ENCODE assay signal across 8 cellular contexts in the genomic region with DNA sequence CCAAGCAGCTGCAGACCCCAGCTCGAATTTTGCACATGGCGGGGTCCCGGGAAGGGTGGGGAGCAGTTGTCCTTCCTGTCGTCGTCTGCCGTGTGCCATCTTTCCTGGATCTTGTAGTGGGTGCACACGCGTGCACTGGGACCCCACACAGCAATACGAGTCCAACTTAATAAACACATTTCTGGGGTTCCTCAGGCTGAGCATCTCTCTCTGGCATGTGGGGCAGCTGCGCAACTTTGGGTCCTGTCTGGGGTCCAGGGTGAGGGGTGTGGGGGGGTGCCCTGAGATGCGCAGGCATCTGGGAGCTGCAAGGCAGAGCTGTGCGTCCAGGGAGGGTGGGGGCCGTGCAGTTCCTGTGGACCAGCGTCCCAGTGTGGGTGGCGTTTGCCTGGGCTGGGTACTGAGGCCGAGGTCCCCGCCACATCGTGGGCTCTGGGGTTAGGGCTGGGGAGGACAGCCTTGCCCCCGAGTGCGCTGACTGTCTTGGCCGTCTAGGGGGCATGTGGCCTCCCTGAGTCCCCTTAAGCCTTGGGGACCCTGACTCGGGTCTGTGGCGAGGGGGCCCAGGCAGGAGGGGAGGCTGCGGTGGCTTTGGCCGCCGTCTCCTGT. TPM values are rescaled to one million over a fixed set of nuclear protein-coding genes. Genes with fewer than 3 reads are reported as not detected.
A peak's percentile ranks its signal among the peaks of the same experiment; 100 is the strongest.
DNase-seq lines count a peak whose midpoint lies in the region; ATAC-seq lines count a peak whose summit lies in the region.
"Had no signal": no experiment of that assay in that cellular context is flagged by ENCODE, and none has a peak within 500 bp of the region (broad histone marks: within the 10 kb centered on the region; RNA-seq: fewer than 3 reads in every experiment).

No MANE protein-coding gene starts in this region.

- no peak overlapping the region for H3K27ac Mint-ChIP-seq in dendritic cell treated with granulocyte-macrophage colony-stimulating factor and Interleukin-4, amounts not matched to agents 40 ng/mL and 50 ng/mL, for 4 days

- peaks cover 37% of the 10 kb centered on the region for H3K36me3 Mint-ChIP-seq in dendritic cell treated with granulocyte-macrophage colony-stimulating factor and Interleukin-4, amounts not matched to agents 40 ng/mL and 50 ng/mL, for 4 days (ENCODE audit: low read depth)

- H3K4me3 Mint-ChIP-seq in dendritic cell treated with granulocyte-macrophage colony-stimulating factor and Interleukin-4, amounts not matched to agents 40 ng/mL and 50 ng/mL, for 4 days, result peak overlapping the region; percentile 42

- peaks cover 6% of the 10 kb centered on the region for H3K36me3 ChIP-seq in urinary bladder (ENCODE audit: insufficient read depth)

- H3K4me1 Mint-ChIP-seq in dendritic cell treated with granulocyte-macrophage colony-stimulating factor and Interleukin-4, amounts not matched to agents 40 ng/mL and 50 ng/mL, for 4 days (ENCODE audit: low read depth), result peaks cover 36% of the 10 kb centered on the region

- ATAC-seq in right cardiac atrium, result no peak
- ATAC-seq in Right ventricle myocardium inferior, result no peak

- no peak overlapping the region for H3K4me3 ChIP-seq in right cardiac atrium (ENCODE audit: low read length)
- H3K4me3 ChIP-seq in urinary bladder (ENCODE audit: low read depth, low read length), result no peak overlapping the region

- H3K27ac ChIP-seq in right cardiac atrium (ENCODE audit: low read length) (no peak overlapping the region), urinary bladder (ENCODE audit: low read depth) (peak overlapping the region; percentile 65)
- H3K27ac ChIP-seq: parathyroid adenoma had no signal

- no peaks in the 10 kb centered on the region for H3K9me3 Mint-ChIP-seq in dendritic cell treated with granulocyte-macrophage colony-stimulating factor and Interleukin-4, amounts not matched to agents 40 ng/mL and 50 ng/mL, for 4 days

- DNase-seq in right cardiac atrium, result peak; percentile 20 to 54 (median 37)
- no peak for DNase-seq in Right ventricle myocardium inferior (ENCODE audit: missing footprints)
- no peak for DNase-seq in NCI-H187 treated with DMSO at 0.1 percent for 48 hours (lab: John Stamatoyannopoulos, UW)
- no peak for DNase-seq in activated gamma-delta T cell (lab: John Stamatoyannopoulos, UW)
- DNase-seq: NCI-H2081 had no signal

- H3K27me3 Mint-ChIP-seq in dendritic cell treated with granulocyte-macrophage colony-stimulating factor and Interleukin-4, amounts not matched to agents 40 ng/mL and 50 ng/mL, for 4 days, result peaks cover 49% of the 10 kb centered on the region

- intact Hi-C loops in right cardiac atrium (cut with DNase I), result no loop called here
- intact Hi-C loops in Right ventricle myocardium inferior (cut with DNase I), result no loop called here
- intact Hi-C loops in dendritic cell treated with granulocyte-macrophage colony-stimulating factor and Interleukin-4, amounts not matched to agents 40 ng/mL and 50 ng/mL, for 4 days (cut with micrococcal nuclease), result no loop called here

- H3K27me3 ChIP-seq in right cardiac atrium (ENCODE audit: control insufficient read depth, insufficient read depth), result no peaks in the 10 kb centered on the region

- no peaks in the 10 kb centered on the region for H3K9me3 ChIP-seq in right cardiac atrium (ENCODE audit: control insufficient read depth, low read length)

- WGBS in right cardiac atrium, result 82% methylated on average over 26 of the region's 26 CpGs
- 83% methylated on average over 26 of the region's 26 CpGs for WGBS in urinary bladder

- H3K4me1 ChIP-seq in right cardiac atrium (ENCODE audit: control insufficient read depth, insufficient read depth, low read length) (no peaks in the 10 kb centered on the region), urinary bladder (ENCODE audit: insufficient read depth) (peaks cover 3% of the 10 kb centered on the region)
- H3K4me1 ChIP-seq: parathyroid adenoma had no signal

RNA-seq across cellular contexts. Expression of gene PLEKHN1, which starts 0.7 kb away (rescaled TPM):
- total RNA-seq in right cardiac atrium (under 1 TPM in 1 of 4 donors, not detected in 3; 0.41 TPM), Right ventricle myocardium inferior (not detected), urinary bladder (1.1 TPM)
- polyA plus RNA-seq in right cardiac atrium (0.14 TPM), urinary bladder (4.2 TPM)

RNA-seq across cellular contexts. Expression of gene KLHL17, which starts 5.2 kb away (rescaled TPM):
- total RNA-seq in right cardiac atrium (1 to 10 TPM; 5.0 to 9.7 (median 6.6) TPM), Right ventricle myocardium inferior (7.0 TPM), urinary bladder (4.5 TPM)
- polyA plus RNA-seq in right cardiac atrium (5.3 TPM), urinary bladder (12.0 TPM)

RNA-seq across cellular contexts. Expression of gene NOC2L, which starts 6.6 kb away (rescaled TPM):
- total RNA-seq in right cardiac atrium (10 to 100 TPM; 43.6 to 48.6 (median 45.5) TPM), Right ventricle myocardium inferior (41.7 TPM), urinary bladder (27.1 TPM)
- polyA plus RNA-seq in right cardiac atrium (44.3 TPM), urinary bladder (59.5 TPM)

RNA-seq across cellular contexts. Expression of gene PERM1, which starts 16.3 kb away (rescaled TPM):
- total RNA-seq in right cardiac atrium (10 to 100 TPM; 44.4 to 78.0 (median 57.4) TPM), Right ventricle myocardium inferior (174 TPM), urinary bladder (0.32 TPM)
- polyA plus RNA-seq in right cardiac atrium (112 TPM), urinary bladder (0.73 TPM)

RNA-seq across cellular contexts. Expression of gene HES4, which starts 34.3 kb away (rescaled TPM):
- total RNA-seq in right cardiac atrium, result 10 to 100 TPM; 37.3 to 62.5 (median 38.6) TPM
- polyA plus RNA-seq in right cardiac atrium, result 25.7 TPM
- total RNA-seq in Right ventricle myocardium inferior, result 36.7 TPM
- total RNA-seq in urinary bladder, result 9.8 TPM
- 38.5 TPM for polyA plus RNA-seq in urinary bladder

Comparison
In these comparisons a context has a peak if more than half of its experiments do, and no peak if none do; other contexts are left out.
1. DNase-seq: peak in right cardiac atrium (3 of 3); none in Right ventricle myocardium inferior (single experiment), NCI-H187 treated with DMSO at 0.1 percent for 48 hours (single experiment) and activated gamma-delta T cell (single experiment).